In the genomic region with DNA sequence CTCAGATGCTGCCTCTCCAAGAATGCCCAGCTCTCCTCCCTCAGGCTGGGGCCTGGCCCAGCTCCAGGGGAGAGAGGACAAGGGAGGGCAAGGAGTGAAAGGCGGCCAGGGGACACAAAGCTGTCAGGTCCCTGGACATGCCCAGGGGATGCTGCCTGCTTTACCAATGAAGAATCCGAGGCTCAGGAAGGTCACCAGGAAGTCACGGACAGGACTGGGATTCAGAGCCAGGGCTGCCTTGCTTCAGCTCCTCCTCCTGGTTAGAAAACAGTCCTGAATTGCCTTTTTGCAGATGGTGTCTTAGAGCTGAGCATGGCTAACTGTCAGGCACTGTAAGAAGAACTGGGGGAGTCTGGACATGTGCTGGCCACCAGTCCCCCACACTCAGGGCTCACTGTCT, we compare ENCODE assay signal across 28 cellular contexts. TPM values are rescaled to one million over a fixed set of nuclear protein-coding genes. Genes with fewer than 3 reads are reported as not detected.
DNase-seq lines count a peak whose midpoint lies in the region; ATAC-seq and TF ChIP-seq lines count a peak whose summit lies in the region.
"Had no signal": no experiment of that assay in that cellular context is flagged by ENCODE, and none has a peak within 500 bp of the region (broad histone marks: within the 10 kb centered on the region; RNA-seq: fewer than 3 reads in every experiment).

No MANE protein-coding gene starts in this region.

- ATAC-seq in HG02798 (IDR thresholded peaks at IDR 0.05; ENCODE audit: poor library complexity, unreplicated experiment), result no peak
- ATAC-seq: activated CD4-positive, alpha-beta T cell treated with anti-CD3 and anti-CD28 coated beads for 36 hours; left lung; naive thymus-derived CD4-positive, alpha-beta T cell; T-helper 17 cell had no signal

- no peak overlapping the region for H3K14ac ChIP-seq in trophoblast cell (ENCODE audit: low read length)

- H3K27me3 ChIP-seq in SK-N-SH (ENCODE audit: insufficient read depth) (no peaks in the 10 kb centered on the region; the same call in 1 of the 2 replicates), trophoblast cell (ENCODE audit: insufficient read depth, low read length) (no peaks in the 10 kb centered on the region)
- H3K27me3 ChIP-seq: ascending aorta had no signal

- no peak overlapping the region for H3K4me3 ChIP-seq in SK-N-SH (ENCODE audit: low read depth in 2 of 2, low read length in 1 of 2)
- H3K4me3 ChIP-seq in trophoblast cell (ENCODE audit: low read depth, low read length), result no peak overlapping the region
- H3K4me3 ChIP-seq: ascending aorta, coronary artery, left lung, sigmoid colon, SK-N-MC had no signal

- no peak overlapping the region for H2AFZ ChIP-seq in SK-N-SH (ENCODE audit: low read depth)
- H2AFZ ChIP-seq in trophoblast cell (ENCODE audit: insufficient read depth, low read length, poor library complexity), result peak overlapping the region; percentile 10

- no peak overlapping the region for H3K27ac Mint-ChIP-seq in mesothelial cell of epicardium
- H3K27ac Mint-ChIP-seq: activated CD4-positive, alpha-beta T cell treated with anti-CD3 and anti-CD28 coated beads for 36 hours; activated naive CD8-positive, alpha-beta T cell treated with anti-CD3 and anti-CD28 coated beads, Interleukin-2, amount 10 ng/mL, durations not matched to agents 7 days and 5 days; naive thymus-derived CD4-positive, alpha-beta T cell had no signal

- H3K9ac ChIP-seq in SK-N-SH, result no peak overlapping the region
- H3K9ac ChIP-seq in trophoblast cell (ENCODE audit: low read length), result peak overlapping the region; percentile 29

- H3K4ac ChIP-seq in trophoblast cell (ENCODE audit: low read depth, low read length), result no peak overlapping the region

- no peak overlapping the region for H4K12ac ChIP-seq in trophoblast cell (ENCODE audit: low read depth, low read length)

- no peak overlapping the region for H3K18ac ChIP-seq in trophoblast cell (ENCODE audit: low read length)

- H3K27ac ChIP-seq in SK-N-SH (ENCODE audit: low read depth in 2 of 2, low read length in 1 of 2), result no peak overlapping the region
- H3K27ac ChIP-seq in trophoblast cell (ENCODE audit: low read depth, low read length), result no peak overlapping the region
- H3K27ac ChIP-seq: ascending aorta, coronary artery, left lung, sigmoid colon, SK-N-MC had no signal

- no peak overlapping the region for H4K91ac ChIP-seq in trophoblast cell (ENCODE audit: low read depth, low read length)

- peaks cover 3% of the 10 kb centered on the region for H3K27me3 Mint-ChIP-seq in mesothelial cell of epicardium (ENCODE audit: low read depth)
- H3K27me3 Mint-ChIP-seq: CD4-positive, alpha-beta memory T cell; T-helper 17 cell had no signal

- H2BK12ac ChIP-seq in trophoblast cell (ENCODE audit: low read length), result no peak overlapping the region

- no peak overlapping the region for H2BK5ac ChIP-seq in trophoblast cell (ENCODE audit: low read depth, low read length, poor library complexity)

- no peak overlapping the region for H3K4me3 Mint-ChIP-seq in mesothelial cell of epicardium
- H3K4me3 Mint-ChIP-seq: activated CD4-positive, alpha-beta T cell treated with anti-CD3 and anti-CD28 coated beads for 36 hours; activated naive CD8-positive, alpha-beta T cell treated with anti-CD3 and anti-CD28 coated beads, Interleukin-2, amount 10 ng/mL, durations not matched to agents 7 days and 5 days; CD4-positive, alpha-beta memory T cell; naive thymus-derived CD4-positive, alpha-beta T cell; T-helper 17 cell had no signal

- no peak overlapping the region for H3K4me2 ChIP-seq in SK-N-SH
- no peak overlapping the region for H3K4me2 ChIP-seq in trophoblast cell (ENCODE audit: low read length)

- peaks cover 0 to 18% of the 10 kb centered on the region in 2 experiments; a peak in 1 of 4 replicates for H3K4me1 ChIP-seq in SK-N-SH (ENCODE audit: control insufficient read depth in 1 of 2, insufficient read depth in 2 of 2, low read depth in 1 of 2, low read length in 1 of 2)
- peaks cover 10 to 12% of the 10 kb centered on the region in 2 experiments for H3K4me1 ChIP-seq in trophoblast cell (ENCODE audit: control insufficient read depth in 1 of 2, insufficient read depth in 2 of 2, low read length in 2 of 2)
- H3K4me1 ChIP-seq: ascending aorta, sigmoid colon had no signal

- no peak overlapping the region for H2BK120ac ChIP-seq in trophoblast cell (ENCODE audit: insufficient read depth, low read length, poor library complexity)

- no peak for TF ChIP-seq EP300 in SK-N-SH (IDR thresholded peaks at IDR 0.05; ENCODE audit: borderline replicate concordance in 1 of 2, low read depth in 1 of 2, low read length in 1 of 2)

- no peak overlapping the region for H4K8ac ChIP-seq in trophoblast cell (ENCODE audit: low read depth, low read length)

- H3K79me2 ChIP-seq in SK-N-SH (ENCODE audit: insufficient read depth) (no peaks in the 10 kb centered on the region), trophoblast cell (ENCODE audit: control insufficient read depth, insufficient read depth, low read length, poor library complexity) (no peaks in the 10 kb centered on the region)

- TF ChIP-seq CTCF in GM13976 (IDR thresholded peaks at IDR 0.05; ENCODE audit: borderline replicate concordance, control extremely low read depth, extremely low read depth, insufficient read depth, missing control alignments) (no peak), SK-N-SH (IDR thresholded peaks at IDR 0.05) (no peak), mesothelial cell of epicardium (IDR thresholded peaks at IDR 0.05; ENCODE audit: unreplicated experiment) (no peak)

- POLR2A ChIA-PET in SK-N-SH (lab: Yijun Ruan, JAX), result interaction anchor here (0.7 kb wide), 1 partner anchor 45 kb away, joined by 3 read pairs; no protein-coding TSS in a partner anchor

- no peaks in the 10 kb centered on the region for H3K9me2 ChIP-seq in SK-N-SH

- H3K36me3 Mint-ChIP-seq in mesothelial cell of epicardium, result no peaks in the 10 kb centered on the region
- H3K36me3 Mint-ChIP-seq: activated naive CD8-positive, alpha-beta T cell treated with anti-CD3 and anti-CD28 coated beads, Interleukin-2, amount 10 ng/mL, durations not matched to agents 7 days and 5 days had no signal

- no peaks in the 10 kb centered on the region for H4K20me1 ChIP-seq in SK-N-SH (ENCODE audit: insufficient read depth)

- in situ Hi-C loops in GM13976 (cut with MboI; ENCODE audit: low sequenced_read_pairs, unreplicated experiment), result no loop called here

- H3K9me3 Mint-ChIP-seq in mesothelial cell of epicardium, result no peaks in the 10 kb centered on the region
- H3K9me3 Mint-ChIP-seq: activated naive CD8-positive, alpha-beta T cell treated with anti-CD3 and anti-CD28 coated beads, Interleukin-2, amount 10 ng/mL, durations not matched to agents 7 days and 5 days; CD4-positive, alpha-beta memory T cell; naive thymus-derived CD4-positive, alpha-beta T cell had no signal

- H3K79me1 ChIP-seq in trophoblast cell (ENCODE audit: low read length), result no peaks in the 10 kb centered on the region

- no peak overlapping the region for H3K23ac ChIP-seq in trophoblast cell (ENCODE audit: low read length)

- H3K4me1 Mint-ChIP-seq in mesothelial cell of epicardium, result peaks cover 10% of the 10 kb centered on the region

- no peaks in the 10 kb centered on the region for H3F3A ChIP-seq in SK-N-SH (replicated peaks; ENCODE audit: insufficient read depth)

- no peak overlapping the region for H2AK5ac ChIP-seq in trophoblast cell (ENCODE audit: low read length)

- DNase-seq in GM13976 (ENCODE audit: low spot score), result peak; percentile 17
- DNase-seq in SK-N-SH, result peak; percentile 63
- peak; percentile 51 for DNase-seq in iPS-NIHi11 (ENCODE audit: low spot score)
- DNase-seq in trophoblast cell, result no peak
- no peak for DNase-seq in NCI-H187 (lab: John Stamatoyannopoulos, UW)
- no peak for DNase-seq in mesothelial cell of epicardium (ENCODE audit: low spot score in 2 of 2, unreplicated experiment in 2 of 2)
- DNase-seq: activated CD4-positive, alpha-beta T cell treated with anti-CD3 and anti-CD28 coated beads for 36 hours; activated CD8-positive, alpha-beta memory T cell treated with anti-CD3 and anti-CD28 coated beads for 24 hours; activated effector memory CD4-positive, alpha-beta T cell treated with anti-CD3 and anti-CD28 coated beads, Interleukin-2, amount 50 U/mL, for 16 hours; activated naive CD8-positive, alpha-beta T cell treated with anti-CD3 and anti-CD28 coated beads, Interleukin-2, amount 10 ng/mL, durations not matched to agents 7 days and 5 days; CD4-positive, alpha-beta memory T cell; effector memory CD4-positive, alpha-beta T cell; HCEC 1CT; KG1; MM.1S; naive thymus-derived CD4-positive, alpha-beta T cell; NCI-H1436; NCI-H2107; NCI-H446; NCI-H82; sigmoid colon; stimulated activated naive CD4-positive, alpha-beta T cell; T-helper 17 cell had no signal

- H3K9me3 ChIP-seq in SK-N-SH (no peaks in the 10 kb centered on the region), trophoblast cell (ENCODE audit: insufficient read depth, low read depth, low read length) (no peaks in the 10 kb centered on the region)
- H3K9me3 ChIP-seq: ascending aorta, left lung, sigmoid colon had no signal

- CTCF ChIA-PET in SK-N-SH (lab: Yijun Ruan, JAX), result interaction anchor here (0.7 to 4.4 kb wide), 4 partner anchors 8 to 38 kb away, joined by 3 to 38 read pairs (median 12); no protein-coding TSS in a partner anchor

- 46% methylated on average over 3 of the region's 3 CpGs for WGBS in SK-N-SH (ENCODE audit: low lambda C conversion rate)
- no CpG with 5 or more reads among the region's 3 CpGs for WGBS in trophoblast cell (ENCODE audit: extremely low coverage, insufficient coverage, insufficient read length)

- H3K36me3 ChIP-seq in SK-N-SH (replicated peaks in 1 of 2; ENCODE audit: control insufficient read depth in 1 of 2, insufficient read depth in 2 of 2, low read length in 1 of 2) (no peaks in the 10 kb centered on the region), trophoblast cell (ENCODE audit: control insufficient read depth in 1 of 2, insufficient read depth in 2 of 2, low read length in 2 of 2) (no peaks in the 10 kb centered on the region)
- H3K36me3 ChIP-seq: ascending aorta, left lung, sigmoid colon had no signal

- TF ChIP-seq RAD21 in SK-N-SH (IDR thresholded peaks at IDR 0.05; ENCODE audit: low read length), result no peak

TF ChIP-seq in SK-N-SH, 30 proteins besides CTCF, POLR2A, EP300 and RAD21:
- no peak for TF ChIP-seq TEAD4 (IDR thresholded peaks at IDR 0.05; ENCODE audit: borderline replicate concordance, insufficient read depth)
TF ChIP-seq in SK-N-SH: peak in this region for 0.

RNA-seq across cellular contexts. Expression of gene N4BP3, which starts 5.4 kb away (rescaled TPM):
- polyA plus RNA-seq in SK-N-SH (2012; rRNA removed), result 0.16 and 0.28 TPM in 2 replicates
- polyA plus RNA-seq in SK-N-SH (2012; cell fraction: cytosol; rRNA removed), result 0.09 and 0.14 TPM in 2 replicates
- 0.42 and 0.54 TPM in 2 replicates for polyA plus RNA-seq in SK-N-SH (2012; cell fraction: nucleus; rRNA removed)
- 3.0 and 3.2 TPM in 2 replicates for polyA plus RNA-seq in trophoblast cell (2013)
- total RNA-seq in mesothelial cell of epicardium, result 1.8 to 2.3 TPM (median 2.1 TPM) in 3 replicates

RNA-seq across cellular contexts. Expression of gene RMND5B, which starts 22.9 kb away (rescaled TPM):
- polyA plus RNA-seq in SK-N-SH (2012; rRNA removed), result 42.8 and 43.7 TPM in 2 replicates
- 25.1 and 32.1 TPM in 2 replicates for polyA plus RNA-seq in SK-N-SH (2012; cell fraction: cytosol; rRNA removed)
- polyA plus RNA-seq in SK-N-SH (2012; cell fraction: nucleus; rRNA removed), result 74.2 and 75.6 TPM in 2 replicates
- polyA plus RNA-seq in trophoblast cell (2013), result 12.7 and 13.7 TPM in 2 replicates
- total RNA-seq in mesothelial cell of epicardium, result 32.6 to 34.5 TPM (median 34.0 TPM) in 3 replicates

RNA-seq across cellular contexts. Expression of gene NHP2, which starts 45.8 kb away (rescaled TPM):
- 313 and 455 TPM in 2 replicates for polyA plus RNA-seq in SK-N-SH (2012; rRNA removed)
- polyA plus RNA-seq in SK-N-SH (2012; cell fraction: cytosol; rRNA removed), result 325 and 409 TPM in 2 replicates
- polyA plus RNA-seq in SK-N-SH (2012; cell fraction: nucleus; rRNA removed), result 134 and 156 TPM in 2 replicates
- 123 TPM in 2 replicates for polyA plus RNA-seq in trophoblast cell (2013)
- 112 to 120 TPM (median 116 TPM) in 3 replicates for total RNA-seq in mesothelial cell of epicardium

Comparison
In these comparisons a context has a peak if more than half of its experiments do, and no peak if none do; other contexts are left out.
1. DNase-seq: peak in GM13976 (single experiment), SK-N-SH (single experiment) and iPS-NIHi11 (single experiment); none in trophoblast cell (0 of 2), NCI-H187 (0 of 2) and mesothelial cell of epicardium (0 of 2).